ENCODE assay signal across 16 cellular contexts in the genomic region with DNA sequence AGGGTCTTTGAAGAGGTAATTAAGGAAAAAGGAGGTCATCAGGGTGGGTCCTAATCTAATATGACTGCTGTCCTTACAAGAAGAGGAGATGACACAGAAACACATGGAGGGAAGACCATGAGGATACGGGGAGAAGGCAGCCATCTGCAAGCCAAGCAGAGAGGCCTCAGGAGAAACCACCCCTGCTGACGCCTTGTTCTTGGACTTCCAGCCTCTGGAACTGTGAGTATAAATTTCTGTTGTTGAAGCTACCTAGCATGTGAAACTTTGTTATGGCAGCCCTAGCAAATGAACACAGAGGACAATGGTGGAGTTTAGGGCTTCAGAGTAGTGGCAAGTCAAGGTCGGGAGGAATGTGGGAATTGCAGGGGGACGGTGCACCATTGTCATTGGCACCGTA. TPM values are rescaled to one million over a fixed set of nuclear protein-coding genes. Genes with fewer than 3 reads are reported as not detected.
DNase-seq lines count a peak whose midpoint lies in the region; ATAC-seq and TF ChIP-seq lines count a peak whose summit lies in the region.
"Had no signal": no experiment of that assay in that cellular context is flagged by ENCODE, and none has a peak within 500 bp of the region (broad histone marks: within the 10 kb centered on the region; RNA-seq: fewer than 3 reads in every experiment).

No MANE protein-coding gene starts in this region.

- ATAC-seq in body of pancreas = no peak
- ATAC-seq in esophagus mucosa = no peak
- ATAC-seq: A549; CD8-positive, alpha-beta T cell had no signal

- WGBS in body of pancreas, 2 donors = 85 to 97% methylated on average over 5 of the region's 5 CpGs

- peaks cover 32% of the 10 kb centered on the region for H3K4me1 ChIP-seq in body of pancreas
- H3K4me1 ChIP-seq: A549; BLaER1 treated with 17β-estradiol and CSF1 and Interleukin-3, amounts not matched to agents 10 nM and 100 nM; Caco-2 had no signal

- H3K4me3 ChIP-seq in body of pancreas = no peak overlapping the region
- H3K4me3 ChIP-seq: A549; BLaER1 treated with 17β-estradiol and CSF1 and Interleukin-3, amounts not matched to agents 10 nM and 100 nM had no signal

- no peak for TF ChIP-seq CTCF in body of pancreas (IDR thresholded peaks at IDR 0.05)

- no peaks in the 10 kb centered on the region for H3K27me3 ChIP-seq in body of pancreas
- H3K27me3 ChIP-seq: BLaER1 treated with 17β-estradiol and CSF1 and Interleukin-3, amounts not matched to agents 10 nM and 100 nM had no signal

- peak overlapping the region in 3 of 4 donors; percentile 74 to 84 (median 83) for H3K27ac ChIP-seq in body of pancreas
- H3K27ac ChIP-seq: 22Rv1; A549; BLaER1 treated with 17β-estradiol and CSF1 and Interleukin-3, amounts not matched to agents 10 nM and 100 nM; C4-2B had no signal

- H3K36me3 ChIP-seq in body of pancreas (replicated peaks in 1 of 2; ENCODE audit: insufficient read depth in 1 of 2, low read depth in 2 of 2) = no peaks in the 10 kb centered on the region
- H3K36me3 ChIP-seq: BLaER1 treated with 17β-estradiol and CSF1 and Interleukin-3, amounts not matched to agents 10 nM and 100 nM had no signal

- no peak for TF ChIP-seq POLR2A in body of pancreas (IDR thresholded peaks at IDR 0.05)

- intact Hi-C loops in body of pancreas (cut with DNase I) = no loop called here

- peak; percentile 19 for DNase-seq in activated CD8-positive, alpha-beta memory T cell treated with anti-CD3 and anti-CD28 coated beads for 24 hours
- DNase-seq in activated CD8-positive, alpha-beta memory T cell treated with anti-CD3 and anti-CD28 coated beads, Interleukin-2, amount 50 U/mL, for 48 hours = no peak
- no peak for DNase-seq in body of pancreas
- DNase-seq in activated naive CD4-positive, alpha-beta T cell treated with anti-CD3 and anti-CD28 coated beads, Interleukin-2, amount 50 U/mL, for 16 hours = no peak
- DNase-seq: AML-193; Caco-2; Calu3; CD4-positive, alpha-beta T cell; CD8-positive, alpha-beta T cell; DMS79 treated with DMSO at 0.1 percent for 48 hours; GF-D8 had no signal

- H3K9me3 ChIP-seq in body of pancreas = no peaks in the 10 kb centered on the region
- H3K9me3 ChIP-seq: A549; BLaER1 treated with 17β-estradiol and CSF1 and Interleukin-3, amounts not matched to agents 10 nM and 100 nM; Caco-2 had no signal

RNA-seq across cellular contexts. Expression of gene FAM89A, which starts 36.7 kb away (rescaled TPM):
- total RNA-seq in body of pancreas (10 to 100 TPM; 14.3 to 35.3 TPM), esophagus mucosa (12.4 TPM)
